8 cellular contexts compared by ENCODE assay signal in the genomic region with DNA sequence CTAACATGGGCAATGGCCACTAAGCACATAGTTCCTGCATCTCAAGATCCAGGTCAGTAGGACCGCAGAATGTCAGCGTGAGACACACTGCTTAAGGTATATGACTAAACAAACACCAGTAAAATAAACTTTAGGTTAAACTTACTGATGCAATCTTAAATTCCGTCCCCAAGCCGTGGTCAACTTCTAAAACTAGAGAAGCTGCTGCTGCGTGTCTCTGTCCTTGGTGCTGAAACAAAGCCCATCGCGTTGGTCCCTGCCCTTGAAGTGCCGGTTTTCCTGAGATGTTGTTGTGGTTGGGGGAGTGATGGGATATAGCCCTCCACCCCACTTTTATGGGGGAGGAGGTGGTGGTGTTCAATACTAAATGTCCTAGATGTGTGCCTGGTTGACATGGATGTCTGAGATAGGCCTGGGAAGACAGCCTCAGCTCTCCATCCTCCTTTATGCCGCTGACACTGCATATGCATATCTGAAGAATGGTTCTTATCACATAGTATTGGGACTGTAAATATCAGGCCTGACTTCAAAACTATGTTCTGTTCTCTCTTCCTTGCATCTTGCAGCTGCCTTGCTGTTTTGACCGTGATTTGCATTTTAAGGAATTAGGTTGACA.
A peak's percentile ranks its signal among the peaks of the same experiment; 100 is the strongest.
DNase-seq lines count a peak whose midpoint lies in the region; FAIRE-seq and TF ChIP-seq lines count a peak whose summit lies in the region.

No MANE protein-coding gene starts in this region.

- intact Hi-C loops in CD14-positive monocyte (cut with micrococcal nuclease): no loop called here

- no peak for TF ChIP-seq EP300 in Ishikawa (IDR thresholded peaks at IDR 0.05; ENCODE audit: borderline replicate concordance)

- no peak overlapping the region for H4K91ac ChIP-seq in trophoblast cell (ENCODE audit: low read depth, low read length)

- H2BK120ac ChIP-seq in trophoblast cell (ENCODE audit: insufficient read depth, low read length, poor library complexity): no peak overlapping the region

- H3K14ac ChIP-seq in trophoblast cell (ENCODE audit: low read length): no peak overlapping the region

- no peaks in the 10 kb centered on the region for H3K79me2 ChIP-seq in trophoblast cell (ENCODE audit: control insufficient read depth, insufficient read depth, low read length, poor library complexity)

- TF ChIP-seq RAD21 in Ishikawa (IDR thresholded peaks at IDR 0.05; ENCODE audit: low read depth): no peak

- H3K4me3 Mint-ChIP-seq in CD14-positive monocyte: no peak overlapping the region

- TF ChIP-seq CTCF in AG10803 (conservative IDR thresholded peaks at IDR 0.05; ENCODE audit: low read length) (no peak), CD14-positive monocyte (IDR thresholded peaks at IDR 0.05) (no peak), D721Med (IDR thresholded peaks at IDR 0.05; ENCODE audit: insufficient read depth, missing control alignments) (no peak)

- no peak overlapping the region for H3K18ac ChIP-seq in trophoblast cell (ENCODE audit: low read length)

- no peak overlapping the region for H3K4me3 ChIP-seq in AG10803 (ENCODE audit: low read length)
- H3K4me3 ChIP-seq in trophoblast cell (ENCODE audit: low read depth, low read length): no peak overlapping the region

- no peaks in the 10 kb centered on the region for H3K4me1 Mint-ChIP-seq in CD14-positive monocyte

- no peak overlapping the region for H2AK5ac ChIP-seq in trophoblast cell (ENCODE audit: low read length)

- H4K12ac ChIP-seq in trophoblast cell (ENCODE audit: low read depth, low read length): no peak overlapping the region

- H3K23ac ChIP-seq in trophoblast cell (ENCODE audit: low read length): no peak overlapping the region

- DNase-seq in AG10803 (ENCODE audit: low read depth): peak; percentile 32
- peak; percentile 14 for DNase-seq in activated CD4-positive, alpha-beta T cell treated with anti-CD3 and anti-CD28 coated beads, Interleukin-2, amount 50 U/mL, for 24 hours (ENCODE audit: low read depth in 1 of 2, low spot score in 1 of 2)
- peak; percentile 29 for DNase-seq in epidermal melanocyte (ENCODE audit: insufficient read length, low spot score)
- DNase-seq in trophoblast cell: peak; percentile 60 to 86
- no peak for DNase-seq in CD14-positive monocyte (ENCODE audit: low spot score)
- no peak for DNase-seq in D721Med (ENCODE audit: insufficient read length, low spot score)
- DNase-seq in GOT3 (lab: John Stamatoyannopoulos, UW): no peak

- H3K79me1 ChIP-seq in trophoblast cell (ENCODE audit: low read length): no peaks in the 10 kb centered on the region

- WGBS in trophoblast cell (ENCODE audit: extremely low coverage, insufficient coverage, insufficient read length): no CpG with 5 or more reads among the region's 10 CpGs

- no peak overlapping the region for H2AFZ ChIP-seq in trophoblast cell (ENCODE audit: insufficient read depth, low read length, poor library complexity)

- H3K27ac ChIP-seq in trophoblast cell (ENCODE audit: low read depth, low read length): no peak overlapping the region

- no peak overlapping the region for H4K8ac ChIP-seq in trophoblast cell (ENCODE audit: low read depth, low read length)

- no peak overlapping the region for H2BK12ac ChIP-seq in trophoblast cell (ENCODE audit: low read length)

- H3K36me3 ChIP-seq in trophoblast cell (ENCODE audit: control insufficient read depth in 1 of 2, insufficient read depth in 2 of 2, low read length in 2 of 2): no peaks in the 10 kb centered on the region

- H3K9me3 Mint-ChIP-seq in CD14-positive monocyte: peaks cover 0 to 2% (median 0%) of the 10 kb centered on the region in 7 donors

- no peaks in the 10 kb centered on the region for H3K9me3 ChIP-seq in trophoblast cell (ENCODE audit: insufficient read depth, low read depth, low read length)

- no peak overlapping the region for H3K4me2 ChIP-seq in trophoblast cell (ENCODE audit: low read length)

- no peak overlapping the region for H3K4ac ChIP-seq in trophoblast cell (ENCODE audit: low read depth, low read length)

- no peak overlapping the region for H3K27ac Mint-ChIP-seq in CD14-positive monocyte

- H3K9ac ChIP-seq in trophoblast cell (ENCODE audit: low read length): no peak overlapping the region

- no peaks in the 10 kb centered on the region for H3K36me3 Mint-ChIP-seq in CD14-positive monocyte

- H2BK5ac ChIP-seq in trophoblast cell (ENCODE audit: low read depth, low read length, poor library complexity): no peak overlapping the region

- no peaks in the 10 kb centered on the region for H3K27me3 ChIP-seq in trophoblast cell (ENCODE audit: insufficient read depth, low read length)

- H3K27me3 Mint-ChIP-seq in CD14-positive monocyte (ENCODE audit: low read depth in 3 of 3): peaks cover 24 to 42% (median 24%) of the 10 kb centered on the region in 3 donors

- H3K4me1 ChIP-seq in trophoblast cell (ENCODE audit: control insufficient read depth in 1 of 2, insufficient read depth in 2 of 2, low read length in 2 of 2): no peaks in the 10 kb centered on the region

- no peak for FAIRE-seq in D721Med (lab: Jason Lieb, UNC)

TF ChIP-seq in Ishikawa, 13 proteins besides CTCF, POLR2A, EP300 and RAD21:
- TF ChIP-seq, protein P1, sequence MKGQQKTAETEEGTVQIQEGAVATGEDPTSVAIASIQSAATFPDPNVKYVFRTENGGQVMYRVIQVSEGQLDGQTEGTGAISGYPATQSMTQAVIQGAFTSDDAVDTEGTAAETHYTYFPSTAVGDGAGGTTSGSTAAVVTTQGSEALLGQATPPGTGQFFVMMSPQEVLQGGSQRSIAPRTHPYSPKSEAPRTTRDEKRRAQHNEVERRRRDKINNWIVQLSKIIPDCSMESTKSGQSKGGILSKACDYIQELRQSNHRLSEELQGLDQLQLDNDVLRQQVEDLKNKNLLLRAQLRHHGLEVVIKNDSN (IDR thresholded peaks at IDR 0.05): no peak
- TF ChIP-seq TCF12 (IDR thresholded peaks at IDR 0.05; ENCODE audit: low read depth): no peak
- TF ChIP-seq, protein P2, sequence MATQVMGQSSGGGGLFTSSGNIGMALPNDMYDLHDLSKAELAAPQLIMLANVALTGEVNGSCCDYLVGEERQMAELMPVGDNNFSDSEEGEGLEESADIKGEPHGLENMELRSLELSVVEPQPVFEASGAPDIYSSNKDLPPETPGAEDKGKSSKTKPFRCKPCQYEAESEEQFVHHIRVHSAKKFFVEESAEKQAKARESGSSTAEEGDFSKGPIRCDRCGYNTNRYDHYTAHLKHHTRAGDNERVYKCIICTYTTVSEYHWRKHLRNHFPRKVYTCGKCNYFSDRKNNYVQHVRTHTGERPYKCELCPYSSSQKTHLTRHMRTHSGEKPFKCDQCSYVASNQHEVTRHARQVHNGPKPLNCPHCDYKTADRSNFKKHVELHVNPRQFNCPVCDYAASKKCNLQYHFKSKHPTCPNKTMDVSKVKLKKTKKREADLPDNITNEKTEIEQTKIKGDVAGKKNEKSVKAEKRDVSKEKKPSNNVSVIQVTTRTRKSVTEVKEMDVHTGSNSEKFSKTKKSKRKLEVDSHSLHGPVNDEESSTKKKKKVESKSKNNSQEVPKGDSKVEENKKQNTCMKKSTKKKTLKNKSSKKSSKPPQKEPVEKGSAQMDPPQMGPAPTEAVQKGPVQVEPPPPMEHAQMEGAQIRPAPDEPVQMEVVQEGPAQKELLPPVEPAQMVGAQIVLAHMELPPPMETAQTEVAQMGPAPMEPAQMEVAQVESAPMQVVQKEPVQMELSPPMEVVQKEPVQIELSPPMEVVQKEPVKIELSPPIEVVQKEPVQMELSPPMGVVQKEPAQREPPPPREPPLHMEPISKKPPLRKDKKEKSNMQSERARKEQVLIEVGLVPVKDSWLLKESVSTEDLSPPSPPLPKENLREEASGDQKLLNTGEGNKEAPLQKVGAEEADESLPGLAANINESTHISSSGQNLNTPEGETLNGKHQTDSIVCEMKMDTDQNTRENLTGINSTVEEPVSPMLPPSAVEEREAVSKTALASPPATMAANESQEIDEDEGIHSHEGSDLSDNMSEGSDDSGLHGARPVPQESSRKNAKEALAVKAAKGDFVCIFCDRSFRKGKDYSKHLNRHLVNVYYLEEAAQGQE (IDR thresholded peaks at IDR 0.05; ENCODE audit: low read depth): peak; percentile 97
- TF ChIP-seq NFIC (IDR thresholded peaks at IDR 0.05): no peak
- TF ChIP-seq CREB1 (IDR thresholded peaks at IDR 0.05; ENCODE audit: low read depth): no peak
- TF ChIP-seq TAF1 (IDR thresholded peaks at IDR 0.05; ENCODE audit: low read depth): no peak
- TF ChIP-seq, protein P3, sequence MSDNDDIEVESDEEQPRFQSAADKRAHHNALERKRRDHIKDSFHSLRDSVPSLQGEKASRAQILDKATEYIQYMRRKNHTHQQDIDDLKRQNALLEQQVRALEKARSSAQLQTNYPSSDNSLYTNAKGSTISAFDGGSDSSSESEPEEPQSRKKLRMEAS (IDR thresholded peaks at IDR 0.05): no peak
TF ChIP-seq in Ishikawa: peak in this region for 1.

Comparison
In these comparisons a context has a peak if more than half of its experiments do, and no peak if none do; other contexts are left out.
1. DNase-seq: peak in AG10803 (single experiment), activated CD4-positive, alpha-beta T cell treated with anti-CD3 and anti-CD28 coated beads, Interleukin-2, amount 50 U/mL, for 24 hours (2 of 2), epidermal melanocyte (single experiment) and trophoblast cell (2 of 2); none in CD14-positive monocyte (single experiment), D721Med (single experiment) and GOT3 (single experiment).